In the genomic region with DNA sequence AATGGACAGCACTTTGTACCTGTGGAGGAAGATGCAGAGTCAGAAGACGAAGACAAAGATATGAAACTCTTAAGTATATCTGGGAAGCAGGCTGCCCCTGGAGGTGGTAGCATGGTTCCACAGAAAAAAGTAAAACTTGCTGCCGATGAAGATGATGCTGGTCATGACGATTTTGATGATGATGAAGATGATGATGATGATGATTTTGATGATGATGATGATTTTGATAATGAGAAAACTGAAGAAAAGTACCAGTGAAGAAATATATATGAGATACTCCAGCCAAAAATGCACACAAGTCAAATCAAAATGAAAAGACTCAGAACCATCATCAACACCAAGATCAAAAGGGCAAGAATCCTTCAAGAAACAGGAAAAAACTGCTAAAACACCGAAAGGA, we compare ENCODE assay signal across 29 cellular contexts.
"Had no signal": no experiment of that assay in that cellular context is flagged by ENCODE, and none has a peak within 500 bp of the region (broad histone marks: within the 10 kb centered on the region; RNA-seq: fewer than 3 reads in every experiment).

No MANE protein-coding gene starts in this region.

- H3K9me3 ChIP-seq: colonic mucosa, esophagus muscularis mucosa, esophagus squamous epithelium, gastrocnemius medialis, gastroesophageal sphincter, heart left ventricle, heart right ventricle had no signal

- H3K27ac Mint-ChIP-seq: dendritic cell treated with granulocyte-macrophage colony-stimulating factor and Interleukin-4, amounts not matched to agents 40 ng/mL and 50 ng/mL, for 4 days; effector memory CD8-positive, alpha-beta T cell; endodermal cell had no signal

- H3K27ac ChIP-seq: colonic mucosa, coronary artery, dorsolateral prefrontal cortex, epithelial cell of prostate, esophagus muscularis mucosa, esophagus squamous epithelium, foreskin keratinocyte, gastrocnemius medialis, gastroesophageal sphincter, heart left ventricle, heart right ventricle had no signal

- H3K9me3 Mint-ChIP-seq: dendritic cell treated with granulocyte-macrophage colony-stimulating factor and Interleukin-4, amounts not matched to agents 40 ng/mL and 50 ng/mL, for 4 days; effector memory CD8-positive, alpha-beta T cell; endodermal cell had no signal

- FAIRE-seq: colon, endometrium, endothelial cell of umbilical vein, frontal cortex had no signal

- H3K27me3 ChIP-seq: colonic mucosa, foreskin keratinocyte, gastrocnemius medialis, heart left ventricle had no signal

- H3K27me3 Mint-ChIP-seq: dendritic cell treated with granulocyte-macrophage colony-stimulating factor and Interleukin-4, amounts not matched to agents 40 ng/mL and 50 ng/mL, for 4 days had no signal

- ATAC-seq: effector memory CD8-positive, alpha-beta T cell; esophagus mucosa; foreskin keratinocyte; gastrocnemius medialis; gastroesophageal sphincter; heart left ventricle; heart right ventricle had no signal

- H3K4me1 ChIP-seq: colonic mucosa, esophagus muscularis mucosa, esophagus squamous epithelium, foreskin keratinocyte, gastrocnemius medialis, gastroesophageal sphincter, heart left ventricle, heart right ventricle had no signal

- DNase-seq: colonic mucosa; cortex of kidney; dermis blood vessel endothelial cell; dorsolateral prefrontal cortex; effector CD4-positive, alpha-beta T cell; effector CD8-positive, alpha-beta T cell; effector memory CD4-positive, alpha-beta T cell; effector memory CD8-positive, alpha-beta T cell; endodermal cell; erythroblast; esophagus squamous epithelium; foreskin fibroblast; foreskin keratinocyte; foreskin melanocyte; gastrocnemius medialis; glutamatergic neuron; head of caudate nucleus; heart left ventricle; heart right ventricle had no signal

- H3K36me3 ChIP-seq: colonic mucosa, esophagus muscularis mucosa, esophagus squamous epithelium, gastrocnemius medialis, gastroesophageal sphincter, heart left ventricle, heart right ventricle had no signal

- H3K4me1 Mint-ChIP-seq: endodermal cell had no signal

- H3K4me3 ChIP-seq: colonic mucosa, coronary artery, dorsolateral prefrontal cortex, esophagus muscularis mucosa, esophagus squamous epithelium, gastrocnemius medialis, gastroesophageal sphincter, heart left ventricle, heart right ventricle had no signal

- H3K4me3 Mint-ChIP-seq: dendritic cell treated with granulocyte-macrophage colony-stimulating factor and Interleukin-4, amounts not matched to agents 40 ng/mL and 50 ng/mL, for 4 days; effector memory CD8-positive, alpha-beta T cell; endodermal cell had no signal
